Comparison of ENCODE assay signal across 16 cellular contexts in genomic region chr2:71704688-71705087, GRCh38.
DNase-seq lines count a peak whose midpoint lies in the region; ATAC-seq, FAIRE-seq and TF ChIP-seq lines count a peak whose summit lies in the region.
"Had no signal": no experiment of that assay in that cellular context is flagged by ENCODE, and none has a peak within 500 bp of the region (broad histone marks: within the 10 kb centered on the region; RNA-seq: fewer than 3 reads in every experiment).

No MANE protein-coding gene starts in this region.

- H3K27ac ChIP-seq in right atrium auricular region, result peak overlapping the region; percentile 76 to 94
- H3K27ac ChIP-seq in kidney (ENCODE audit: low read depth in 2 of 2, low read length in 2 of 2), result no peak overlapping the region
- H3K27ac ChIP-seq: BLaER1 treated with 17β-estradiol and CSF1 and Interleukin-3, amounts not matched to agents 10 nM and 100 nM; GM23248 had no signal

- no peaks in the 10 kb centered on the region for H3K27me3 ChIP-seq in right atrium auricular region
- H3K27me3 ChIP-seq: BLaER1 treated with 17β-estradiol and CSF1 and Interleukin-3, amounts not matched to agents 10 nM and 100 nM had no signal

- H3K9me3 ChIP-seq in right atrium auricular region, result no peaks in the 10 kb centered on the region
- H3K9me3 ChIP-seq in kidney (ENCODE audit: control insufficient read depth in 1 of 2, low read length in 2 of 2), result no peaks in the 10 kb centered on the region
- H3K9me3 ChIP-seq: BLaER1 treated with 17β-estradiol and CSF1 and Interleukin-3, amounts not matched to agents 10 nM and 100 nM had no signal

- no peak for ATAC-seq in GM21381 (IDR thresholded peaks at IDR 0.05; ENCODE audit: unreplicated experiment)
- ATAC-seq: GM12878 had no signal

- no peak overlapping the region for H3K9ac ChIP-seq in kidney (ENCODE audit: low read length in 2 of 2)
- H3K9ac ChIP-seq: BLaER1 treated with 17β-estradiol and CSF1 and Interleukin-3, amounts not matched to agents 10 nM and 100 nM; GM23248 had no signal

- FAIRE-seq in kidney (lab: Jason Lieb, UNC), result no peak
- no peak for FAIRE-seq in D721Med (lab: Jason Lieb, UNC)
- FAIRE-seq: GM12878, GM18507 had no signal

- TF ChIP-seq CTCF in right atrium auricular region (IDR thresholded peaks at IDR 0.05) (no peak), kidney (IDR thresholded peaks at IDR 0.05; ENCODE audit: borderline replicate concordance, extremely low read depth, insufficient read depth) (no peak), D721Med (IDR thresholded peaks at IDR 0.05; ENCODE audit: insufficient read depth, missing control alignments) (no peak)

- no peak overlapping the region for H3K4me3 ChIP-seq in right atrium auricular region
- H3K4me3 ChIP-seq in kidney (ENCODE audit: low read length in 2 of 2), result no peak overlapping the region
- H3K4me3 ChIP-seq: BLaER1 treated with 17β-estradiol and CSF1 and Interleukin-3, amounts not matched to agents 10 nM and 100 nM; GM12878; GM23248 had no signal

- H3K4me1 ChIP-seq in right atrium auricular region (peaks cover 0 to 75% of the 10 kb centered on the region in 2 donors), kidney (ENCODE audit: control insufficient read depth in 1 of 2, insufficient read depth in 1 of 2, low read depth in 1 of 2, low read length in 2 of 2) (no peaks in the 10 kb centered on the region)

- intact Hi-C loops in cardiac septum (cut with DNase I) (loop anchor here (5.0 to 10.0 kb wide), 2 partner anchors 93 to 440 kb away; partner anchors contain the start of gene CYP26B1), kidney (cut with DNase I) (no loop called here), posterior vena cava (cut with DNase I) (no loop called here)

- DNase-seq in right atrium auricular region (ENCODE audit: low spot score), result no peak
- DNase-seq in cardiac septum (ENCODE audit: low spot score), result no peak
- peak; percentile 32 for DNase-seq in kidney
- peak; percentile 37 for DNase-seq in posterior vena cava (ENCODE audit: low spot score)
- no peak for DNase-seq in D721Med (ENCODE audit: insufficient read length, low spot score)
- no peak for DNase-seq in NCI-H82 treated with DMSO at 0.1 percent for 48 hours (lab: John Stamatoyannopoulos, UW; ENCODE audit: unreplicated experiment)
- DNase-seq: 8988T; CD4-positive, CD25-positive, alpha-beta regulatory T cell; DMS 273 treated with DMSO at 0.1 percent for 48 hours; H9; IMR-90 had no signal

- no peaks in the 10 kb centered on the region for H3K36me3 ChIP-seq in right atrium auricular region
- H3K36me3 ChIP-seq in kidney (ENCODE audit: control insufficient read depth in 1 of 2, insufficient read depth in 2 of 2, low read length in 2 of 2), result no peaks in the 10 kb centered on the region
- H3K36me3 ChIP-seq: BLaER1 treated with 17β-estradiol and CSF1 and Interleukin-3, amounts not matched to agents 10 nM and 100 nM had no signal

Comparison
In these comparisons a context has a peak if more than half of its experiments do, and no peak if none do; other contexts are left out.
1. DNase-seq: peak in kidney (single experiment) and posterior vena cava (single experiment); none in right atrium auricular region (single experiment), cardiac septum (single experiment), D721Med (single experiment) and NCI-H82 treated with DMSO at 0.1 percent for 48 hours (single experiment).
2. H3K27ac ChIP-seq: peak in right atrium auricular region (2 of 2); none in kidney (0 of 2).